Comparison of ENCODE assay signal across 8 cellular contexts in the genomic region with DNA sequence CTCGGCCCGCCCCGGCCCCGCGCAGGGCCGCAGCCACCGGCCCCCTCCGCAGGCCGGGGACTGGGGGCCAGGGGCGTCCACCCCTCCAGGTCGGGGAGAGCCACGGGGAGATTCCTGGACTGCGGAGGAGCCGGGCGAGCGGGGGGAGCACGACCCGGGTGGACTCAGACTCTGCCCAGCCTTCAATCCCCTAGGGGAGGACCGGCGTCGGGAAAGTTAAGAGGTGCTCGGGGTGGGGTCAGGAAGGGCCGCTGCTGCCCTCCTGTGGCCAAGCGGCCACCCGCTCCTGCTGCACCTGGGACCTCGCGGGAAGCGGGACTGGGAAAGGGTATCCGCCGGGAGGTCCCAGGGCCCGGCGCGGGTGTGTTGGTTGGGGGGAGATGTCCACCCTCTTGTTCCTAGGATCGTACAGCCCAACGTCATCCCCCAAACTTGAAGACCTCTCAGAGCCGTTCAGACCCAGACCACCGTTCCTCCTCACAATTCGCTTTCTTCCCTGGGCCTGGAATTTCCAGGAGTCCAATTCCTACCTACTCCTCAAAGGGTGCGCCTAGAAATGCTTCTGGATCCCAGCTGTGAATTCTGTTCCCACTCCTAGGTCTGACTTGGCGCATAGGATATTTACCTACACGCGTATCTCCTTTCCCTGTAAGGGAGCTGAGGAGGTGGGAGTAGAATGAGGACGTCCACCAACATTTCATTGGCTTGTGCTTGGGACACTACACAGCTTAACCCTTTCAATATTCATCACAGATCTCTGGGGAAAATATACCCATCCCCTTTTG. TPM values are rescaled to one million over a fixed set of nuclear protein-coding genes. Genes with fewer than 3 reads are reported as not detected.
DNase-seq lines count a peak whose midpoint lies in the region; ATAC-seq and TF ChIP-seq lines count a peak whose summit lies in the region.

No MANE protein-coding gene starts in this region.

- H3K27me3 Mint-ChIP-seq in IgD-negative memory B cell, result no peaks in the 10 kb centered on the region
- H3K27me3 Mint-ChIP-seq in natural killer cell (ENCODE audit: low read depth in 2 of 2), result peaks cover 0 to 3% of the 10 kb centered on the region in 2 donors

- H3K36me3 Mint-ChIP-seq in IgD-negative memory B cell (no peaks in the 10 kb centered on the region), natural killer cell (no peaks in the 10 kb centered on the region)

- peaks cover 24 to 32% (median 24%) of the 10 kb centered on the region in 3 donors for H3K4me1 Mint-ChIP-seq in IgD-negative memory B cell
- peaks cover 45 to 46% of the 10 kb centered on the region in 2 donors for H3K4me1 Mint-ChIP-seq in natural killer cell

- H3K4me3 ChIP-seq in fibroblast of the aortic adventitia (ENCODE audit: low read depth, low read length), result peak overlapping the region; percentile 88

- H3K27ac Mint-ChIP-seq in IgD-negative memory B cell (peak overlapping the region; percentile 39 to 57 (median 47)), natural killer cell (peak overlapping the region; percentile 81 to 90)

- TF ChIP-seq CTCF in fibroblast of the aortic adventitia (IDR thresholded peaks at IDR 0.05; ENCODE audit: insufficient read depth, low read length) (peak; percentile 91), natural killer cell (IDR thresholded peaks at IDR 0.05) (peak; percentile 63)

- ATAC-seq in GM21723 (IDR thresholded peaks at IDR 0.05; ENCODE audit: unreplicated experiment), result peak; percentile 59
- peak; percentile 52 to 68 (median 67) for ATAC-seq in natural killer cell

- intact Hi-C loops in natural killer cell (cut with micrococcal nuclease), result loop anchor here (2.0 to 5.0 kb wide), 2 partner anchors 205 to 317 kb away; no protein-coding TSS in a partner anchor

- DNase-seq in EL (peak; percentile 91), RKO (ENCODE audit: low spot score) (peak; percentile 91), fibroblast of the aortic adventitia (ENCODE audit: low read depth) (peak; percentile 86), natural killer cell (peak; percentile 63), superior temporal gyrus (ENCODE audit: extremely low spot score) (peak; percentile 74)
- DNase-seq in activated effector memory CD4-positive, alpha-beta T cell treated with Interleukin-2 at 50 U/mL for 16 hours, result peak; percentile 39

- H3K9me3 Mint-ChIP-seq in IgD-negative memory B cell (no peaks in the 10 kb centered on the region), natural killer cell (no peaks in the 10 kb centered on the region)

- peak overlapping the region; percentile 77 to 96 (median 81) for H3K4me3 Mint-ChIP-seq in IgD-negative memory B cell
- H3K4me3 Mint-ChIP-seq in natural killer cell, result peak overlapping the region; percentile 93

RNA-seq across cellular contexts. Expression of gene RHOC, which starts 0.5 kb away (rescaled TPM):
- polyA plus RNA-seq in IgD-negative memory B cell, result 41.8 TPM
- total RNA-seq in fibroblast of the aortic adventitia (ENCODE audit: low replicate concordance) (223 and 471 TPM in 2 replicates), natural killer cell (100 to 1,000 TPM; 161 to 199 (median 195) TPM)

RNA-seq across cellular contexts. Expression of gene PPM1J, which starts 7.7 kb away (rescaled TPM):
- polyA plus RNA-seq in IgD-negative memory B cell, result 1.4 TPM
- 0.63 and 1.8 TPM in 2 replicates for total RNA-seq in fibroblast of the aortic adventitia (ENCODE audit: low replicate concordance)
- under 1 TPM in 1 of 3 donors, not detected in 2; 0.26 TPM for total RNA-seq in natural killer cell

RNA-seq across cellular contexts. Expression of gene MOV10, which starts 33.0 kb away (rescaled TPM):
- 5.6 TPM for polyA plus RNA-seq in IgD-negative memory B cell
- 21.4 and 31.5 TPM in 2 replicates for total RNA-seq in fibroblast of the aortic adventitia (ENCODE audit: low replicate concordance)
- total RNA-seq in natural killer cell, result 100 to 1,000 TPM in 2 of 3 donors, 10 to 100 TPM in 1; 87.9 to 124 (median 119) TPM

Comparison
In these comparisons a context has a peak if more than half of its experiments do, and no peak if none do; other contexts are left out.
1. Peak in every context shown above with its lines: DNase-seq, ATAC-seq and H3K4me3 ChIP-seq.
2. DNase-seq: peak in every context shown above with its lines; median percentile 91 in EL; 91 in RKO; 86 in fibroblast of the aortic adventitia; 74 in superior temporal gyrus; 63 in natural killer cell; 39 in activated effector memory CD4-positive, alpha-beta T cell treated with Interleukin-2 at 50 U/mL for 16 hours.